In genomic region chr11:68117896-68118470, GRCh38 we compare ENCODE assay signal across 13 cellular contexts. TPM values are rescaled to one million over a fixed set of nuclear protein-coding genes. Genes with fewer than 3 reads are reported as not detected.
DNase-seq lines count a peak whose midpoint lies in the region; ATAC-seq and TF ChIP-seq lines count a peak whose summit lies in the region.
"Had no signal": no experiment of that assay in that cellular context is flagged by ENCODE, and none has a peak within 500 bp of the region (broad histone marks: within the 10 kb centered on the region; RNA-seq: fewer than 3 reads in every experiment).

No MANE protein-coding gene starts in this region.

- peaks cover 59% of the 10 kb centered on the region for H3K4me1 Mint-ChIP-seq in dendritic cell treated with granulocyte-macrophage colony-stimulating factor and Interleukin-4, amounts not matched to agents 40 ng/mL and 50 ng/mL, for 4 days (ENCODE audit: low read depth)
- H3K4me1 Mint-ChIP-seq in nephron: peaks cover 40% of the 10 kb centered on the region

- H3K27ac ChIP-seq in left ventricle myocardium inferior (replicated peaks): peak overlapping the region; percentile 99
- peak overlapping the region; percentile 44 for H3K27ac ChIP-seq in upper lobe of right lung

- intact Hi-C loops in left ventricle myocardium inferior (cut with micrococcal nuclease) (no loop called here), Right ventricle myocardium superior (cut with DNase I) (no loop called here), upper lobe of right lung (cut with DNase I) (no loop called here)
- intact Hi-C loops in dendritic cell treated with granulocyte-macrophage colony-stimulating factor and Interleukin-4, amounts not matched to agents 40 ng/mL and 50 ng/mL, for 4 days (cut with micrococcal nuclease): loop anchor here (10.0 kb wide), 1 partner anchor 83 kb away; the partner anchor contains the start of genes NDUFS8 and TCIRG1

- no peaks in the 10 kb centered on the region for H3K27me3 Mint-ChIP-seq in dendritic cell treated with granulocyte-macrophage colony-stimulating factor and Interleukin-4, amounts not matched to agents 40 ng/mL and 50 ng/mL, for 4 days
- H3K27me3 Mint-ChIP-seq in nephron (ENCODE audit: low read depth): no peaks in the 10 kb centered on the region
- H3K27me3 Mint-ChIP-seq: memory B cell had no signal

- H3K36me3 ChIP-seq in left ventricle myocardium inferior (no peaks in the 10 kb centered on the region), upper lobe of right lung (no peaks in the 10 kb centered on the region)
- H3K36me3 ChIP-seq: MG63 had no signal

- peaks cover 31% of the 10 kb centered on the region for H3K36me3 Mint-ChIP-seq in dendritic cell treated with granulocyte-macrophage colony-stimulating factor and Interleukin-4, amounts not matched to agents 40 ng/mL and 50 ng/mL, for 4 days (ENCODE audit: low read depth)
- H3K36me3 Mint-ChIP-seq in nephron (ENCODE audit: low read depth): no peaks in the 10 kb centered on the region
- H3K36me3 Mint-ChIP-seq: memory B cell had no signal

- peaks cover 49% of the 10 kb centered on the region for H3K4me1 ChIP-seq in left ventricle myocardium inferior
- H3K4me1 ChIP-seq in upper lobe of right lung: peaks cover 59% of the 10 kb centered on the region

- peak overlapping the region; percentile 76 for H3K4me3 ChIP-seq in left ventricle myocardium inferior
- H3K4me3 ChIP-seq in upper lobe of right lung: peak overlapping the region; percentile 61
- H3K4me3 ChIP-seq: MG63 had no signal

- no peaks in the 10 kb centered on the region for H3K27me3 ChIP-seq in left ventricle myocardium inferior (ENCODE audit: low read depth)
- H3K27me3 ChIP-seq in upper lobe of right lung: no peaks in the 10 kb centered on the region
- H3K27me3 ChIP-seq: MG63 had no signal

- DNase-seq in left ventricle myocardium inferior: no peak
- DNase-seq in Right ventricle myocardium superior: no peak
- no peak for DNase-seq in upper lobe of right lung
- no peak for DNase-seq in germinal center (ENCODE audit: low spot score)
- DNase-seq in mucosa of gallbladder (ENCODE audit: low spot score): no peak
- DNase-seq in HuH-7 (ENCODE audit: low spot score): no peak
- DNase-seq: ACHN; MG63; NCI-H748 treated with DMSO at 0.1 percent for 48 hours; stimulated activated naive CD8-positive, alpha-beta T cell treated with anti-CD3 and anti-CD28 coated beads, Interleukin-15, Interleukin-2, amounts not matched to agents 100 U/mL and 50 U/mL, for 24 hours had no signal

- TF ChIP-seq CTCF in left ventricle myocardium inferior (IDR thresholded peaks at IDR 0.05; ENCODE audit: borderline replicate concordance) (no peak), nephron (IDR thresholded peaks at IDR 0.05; ENCODE audit: unreplicated experiment in 3 of 3) (no peak), upper lobe of right lung (IDR thresholded peaks at IDR 0.05) (no peak)

- no peak for ATAC-seq in Right ventricle myocardium superior (ENCODE audit: poor library complexity)
- ATAC-seq in upper lobe of right lung: no peak
- ATAC-seq: stimulated activated naive CD8-positive, alpha-beta T cell treated with anti-CD3 and anti-CD28 coated beads, Interleukin-15, Interleukin-2, amounts not matched to agents 100 U/mL and 50 U/mL, for 24 hours had no signal

- H3K27ac Mint-ChIP-seq in dendritic cell treated with granulocyte-macrophage colony-stimulating factor and Interleukin-4, amounts not matched to agents 40 ng/mL and 50 ng/mL, for 4 days: peak overlapping the region; percentile 84
- peak overlapping the region; percentile 31 to 96 (median 93) for H3K27ac Mint-ChIP-seq in nephron

- H3K9me3 Mint-ChIP-seq in dendritic cell treated with granulocyte-macrophage colony-stimulating factor and Interleukin-4, amounts not matched to agents 40 ng/mL and 50 ng/mL, for 4 days: no peaks in the 10 kb centered on the region
- H3K9me3 Mint-ChIP-seq in nephron: no peaks in the 10 kb centered on the region
- H3K9me3 Mint-ChIP-seq: memory B cell had no signal

- H3K4me3 Mint-ChIP-seq in dendritic cell treated with granulocyte-macrophage colony-stimulating factor and Interleukin-4, amounts not matched to agents 40 ng/mL and 50 ng/mL, for 4 days: no peak overlapping the region
- peak overlapping the region; percentile 72 to 83 (median 73) for H3K4me3 Mint-ChIP-seq in nephron
- H3K4me3 Mint-ChIP-seq: memory B cell had no signal

- no peaks in the 10 kb centered on the region for H3K9me3 ChIP-seq in left ventricle myocardium inferior (replicated peaks)
- no peaks in the 10 kb centered on the region for H3K9me3 ChIP-seq in upper lobe of right lung
- H3K9me3 ChIP-seq: MG63 had no signal

RNA-seq across cellular contexts. Expression of gene CHKA, which starts 3.2 kb away (rescaled TPM):
- 8.7 TPM for total RNA-seq in left ventricle myocardium inferior
- 8.4 TPM for total RNA-seq in Right ventricle myocardium superior
- 53.3 TPM for total RNA-seq in upper lobe of right lung
- total RNA-seq in mucosa of gallbladder: 61.4 TPM
